Comparison of ENCODE assay signal across 9 cellular contexts in the genomic region with DNA sequence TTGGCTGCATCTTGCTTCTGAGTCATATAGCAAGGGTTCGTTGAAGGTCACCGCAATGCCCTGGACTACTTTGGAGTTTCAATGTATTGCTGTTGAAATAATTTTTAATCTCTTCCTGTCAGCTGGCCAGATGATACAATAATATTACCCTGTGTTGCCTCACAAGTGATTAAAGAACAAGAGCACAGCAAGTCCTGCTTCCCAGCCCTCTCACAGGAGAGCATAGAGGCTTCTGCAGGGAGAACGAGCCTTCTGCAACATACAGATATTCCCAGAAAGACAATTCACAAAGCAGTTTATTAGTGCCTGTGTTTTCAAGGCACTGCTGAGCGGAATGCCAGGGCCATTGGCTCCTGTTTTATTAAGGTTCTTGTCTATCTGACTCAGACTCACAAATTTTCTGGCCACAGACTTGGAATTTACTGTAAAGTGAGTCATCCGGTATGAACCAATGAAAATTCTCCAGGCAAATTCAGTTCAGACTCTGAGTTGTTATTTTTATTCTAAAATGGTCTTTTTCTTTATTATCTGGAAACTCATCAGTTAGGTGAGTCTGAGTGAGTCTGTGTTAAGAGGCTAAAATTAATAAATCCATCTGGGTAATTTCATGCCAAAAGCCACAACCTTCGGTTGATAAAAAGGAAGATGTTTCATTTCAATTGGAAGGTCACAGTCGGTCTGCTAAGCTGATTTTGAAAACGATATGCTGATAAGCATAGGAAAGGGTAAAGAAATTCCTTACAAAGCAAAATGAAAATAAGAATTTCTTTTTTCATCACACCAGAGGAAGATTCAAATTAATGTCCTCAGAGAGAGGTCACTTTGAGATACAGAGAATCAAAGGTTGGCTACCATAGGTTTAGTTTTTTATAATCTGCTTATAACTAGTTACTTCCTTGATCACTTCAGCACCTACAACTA.
A peak's percentile ranks its signal among the peaks of the same experiment; 100 is the strongest.
DNase-seq lines count a peak whose midpoint lies in the region; ATAC-seq and TF ChIP-seq lines count a peak whose summit lies in the region.
"Had no signal": no experiment of that assay in that cellular context is flagged by ENCODE, and none has a peak within 500 bp of the region (broad histone marks: within the 10 kb centered on the region; RNA-seq: fewer than 3 reads in every experiment).

No MANE protein-coding gene starts in this region.

- H3K36me3 ChIP-seq in fibroblast of lung (ENCODE audit: control insufficient read depth, insufficient read depth, low read length) (no peaks in the 10 kb centered on the region), trophoblast cell (ENCODE audit: control insufficient read depth in 1 of 2, insufficient read depth in 2 of 2, low read length in 2 of 2) (no peaks in the 10 kb centered on the region)

- H2BK12ac ChIP-seq in trophoblast cell (ENCODE audit: low read length), result peak overlapping the region; percentile 99

- H3K4me1 ChIP-seq in fibroblast of lung (ENCODE audit: control insufficient read depth, extremely low read depth, insufficient read depth, low read length) (peaks cover 18% of the 10 kb centered on the region), trophoblast cell (ENCODE audit: control insufficient read depth in 1 of 2, insufficient read depth in 2 of 2, low read length in 2 of 2) (peaks cover 13 to 17% of the 10 kb centered on the region in 2 experiments)

- H3K9ac ChIP-seq in fibroblast of lung (ENCODE audit: insufficient read depth, low read length), result peak overlapping the region; percentile 69
- H3K9ac ChIP-seq in trophoblast cell (ENCODE audit: low read length), result no peak overlapping the region
- H3K9ac ChIP-seq: KMS-11 had no signal

- peak overlapping the region; percentile 98 for H3K4me2 ChIP-seq in fibroblast of lung (ENCODE audit: extremely low read depth, insufficient read depth, low read length)
- H3K4me2 ChIP-seq in trophoblast cell (ENCODE audit: low read length), result peak overlapping the region; percentile 52
- H3K4me2 ChIP-seq: KMS-11 had no signal

- peak overlapping the region; percentile 75 for H4K8ac ChIP-seq in trophoblast cell (ENCODE audit: low read depth, low read length)

- peak overlapping the region; percentile 97 for H4K91ac ChIP-seq in trophoblast cell (ENCODE audit: low read depth, low read length)

- no peak overlapping the region for H3K23ac ChIP-seq in trophoblast cell (ENCODE audit: low read length)

- DNase-seq in SHP77 treated with DMSO at 0.1 percent for 48 hours (lab: John Stamatoyannopoulos, UW), result peak; percentile 24
- DNase-seq in fibroblast of lung (ENCODE audit: low read depth in 2 of 2), result peak; percentile 98 to 99
- peak; percentile 62 to 85 for DNase-seq in trophoblast cell
- no peak for DNase-seq in activated naive CD4-positive, alpha-beta T cell (lab: John Stamatoyannopoulos, UW)

- no peaks in the 10 kb centered on the region for H4K20me1 ChIP-seq in fibroblast of lung (ENCODE audit: control insufficient read depth, extremely low read depth, insufficient read depth, low read length)

- H2AK5ac ChIP-seq in trophoblast cell (ENCODE audit: low read length), result peak overlapping the region; percentile 28

- TF ChIP-seq CTCF in fibroblast of lung (conservative IDR thresholded peaks at IDR 0.05 in 1 of 2, IDR thresholded peaks at IDR 0.05 in 1 of 2; ENCODE audit: low read depth in 1 of 2, low read length in 2 of 2), result no peak

- H3K18ac ChIP-seq in trophoblast cell (ENCODE audit: low read length), result peak overlapping the region; percentile 58

- H3K27me3 ChIP-seq in fibroblast of lung (ENCODE audit: control insufficient read depth, insufficient read depth, low read length) (no peaks in the 10 kb centered on the region), trophoblast cell (ENCODE audit: insufficient read depth, low read length) (no peaks in the 10 kb centered on the region)

- WGBS in trophoblast cell (ENCODE audit: extremely low coverage, insufficient coverage, insufficient read length), result no CpG with 5 or more reads among the region's 8 CpGs

- H2AFZ ChIP-seq in fibroblast of lung (ENCODE audit: low read length), result no peak overlapping the region
- no peak overlapping the region for H2AFZ ChIP-seq in trophoblast cell (ENCODE audit: insufficient read depth, low read length, poor library complexity)

- ATAC-seq in GM19463 (IDR thresholded peaks at IDR 0.05; ENCODE audit: unreplicated experiment) (peak; percentile 40), GM21619 (IDR thresholded peaks at IDR 0.05; ENCODE audit: unreplicated experiment) (no peak), HG03159 (IDR thresholded peaks at IDR 0.05; ENCODE audit: unreplicated experiment) (no peak), GM18505 (IDR thresholded peaks at IDR 0.05; ENCODE audit: unreplicated experiment) (no peak)

- H3K9me3 ChIP-seq in fibroblast of lung (ENCODE audit: control insufficient read depth, insufficient read depth, low read depth, low read length) (no peaks in the 10 kb centered on the region), trophoblast cell (ENCODE audit: insufficient read depth, low read depth, low read length) (no peaks in the 10 kb centered on the region)

- peak overlapping the region; percentile 88 for H3K14ac ChIP-seq in trophoblast cell (ENCODE audit: low read length)

- TF ChIP-seq POLR2A in GM18505 (IDR thresholded peaks at IDR 0.05; ENCODE audit: borderline replicate concordance, extremely low read depth, insufficient read depth, insufficient read length), result no peak

- H2BK5ac ChIP-seq in trophoblast cell (ENCODE audit: low read depth, low read length, poor library complexity), result peak overlapping the region; percentile 99

- H3K27ac ChIP-seq in fibroblast of lung (ENCODE audit: insufficient read depth, low read length) (peak overlapping the region; percentile 100), trophoblast cell (ENCODE audit: low read depth, low read length) (peak overlapping the region; percentile 99)
- H3K27ac ChIP-seq: KMS-11 had no signal

- H3K4ac ChIP-seq in trophoblast cell (ENCODE audit: low read depth, low read length), result peak overlapping the region; percentile 24

- peak overlapping the region; percentile 39 for H4K12ac ChIP-seq in trophoblast cell (ENCODE audit: low read depth, low read length)

- peaks cover 22% of the 10 kb centered on the region for H3K79me1 ChIP-seq in trophoblast cell (ENCODE audit: low read length)

- H3K79me2 ChIP-seq in fibroblast of lung (ENCODE audit: control insufficient read depth, insufficient read depth, low read length) (peaks cover 2% of the 10 kb centered on the region), trophoblast cell (ENCODE audit: control insufficient read depth, insufficient read depth, low read length, poor library complexity) (peaks cover 2% of the 10 kb centered on the region)

- peak overlapping the region; percentile 98 for H2BK120ac ChIP-seq in trophoblast cell (ENCODE audit: insufficient read depth, low read length, poor library complexity)

- H3K4me3 ChIP-seq in fibroblast of lung (replicated peaks in 1 of 4; ENCODE audit: control extremely low read depth in 1 of 4, insufficient read depth in 1 of 4, low read depth in 3 of 4, low read length in 4 of 4) (peak overlapping the region; percentile 37 to 53 (median 43)), trophoblast cell (ENCODE audit: low read depth, low read length) (no peak overlapping the region)

Comparison
In these comparisons a context has a peak if more than half of its experiments do, and no peak if none do; other contexts are left out.
1. DNase-seq: peak in SHP77 treated with DMSO at 0.1 percent for 48 hours (single experiment), fibroblast of lung (2 of 2) and trophoblast cell (2 of 2); none in activated naive CD4-positive, alpha-beta T cell (0 of 4).